24 cellular contexts compared by ENCODE assay signal in genomic region chr2:215565897-215566296, GRCh38.
"Had no signal": no experiment of that assay in that cellular context is flagged by ENCODE, and none has a peak within 500 bp of the region (broad histone marks: within the 10 kb centered on the region; RNA-seq: fewer than 3 reads in every experiment).

No MANE protein-coding gene starts in this region.

- H3K27me3 ChIP-seq: heart right ventricle, pancreas, thyroid gland, upper lobe of right lung had no signal

- H3K36me3 Mint-ChIP-seq: activated naive CD4-positive, alpha-beta T cell treated with anti-CD3 and anti-CD28 coated beads, Interleukin-2, amount 50 U/mL, for 72 hours; memory B cell had no signal

- H3K9me3 Mint-ChIP-seq: activated B cell treated with CpG ODN at 0.5 μM for 24 hours; activated naive CD4-positive, alpha-beta T cell treated with anti-CD3 and anti-CD28 coated beads, Interleukin-2, amount 50 U/mL, for 72 hours; activated T-cell treated with anti-CD3 and anti-CD28 coated beads, Interleukin-2, amount 50 U/mL, for 24 hours; stimulated activated naive CD8-positive, alpha-beta T cell treated with anti-CD3 and anti-CD28 coated beads, Interleukin-15, Interleukin-2, amounts not matched to agents 100 ng/mL and 50 ng/mL, for 24 hours had no signal

- FAIRE-seq: bronchial epithelial cell, pancreas had no signal

- H3K36me3 ChIP-seq: heart right ventricle, pancreas, thyroid gland, upper lobe of right lung had no signal

- H3K9me3 ChIP-seq: heart right ventricle, pancreas, psoas muscle, thyroid gland, upper lobe of right lung had no signal

- H3K4me3 Mint-ChIP-seq: activated B cell treated with CpG ODN at 0.5 μM for 24 hours; activated CD4-positive, alpha-beta T cell treated with anti-CD3 and anti-CD28 coated beads for 36 hours; activated T-cell treated with anti-CD3 and anti-CD28 coated beads, Interleukin-2, amount 50 U/mL, for 24 hours; activated T-helper 17 cell treated with anti-CD3 and anti-CD28 coated beads, Interleukin-2, amount 50 U/mL, for 72 hours; endodermal cell; memory B cell; nephron; stimulated activated naive CD8-positive, alpha-beta T cell treated with anti-CD3 and anti-CD28 coated beads, Interleukin-15, Interleukin-2, amounts not matched to agents 100 ng/mL and 50 ng/mL, for 24 hours; T-helper 17 cell had no signal

- H3K4me1 ChIP-seq: heart right ventricle, pancreas, psoas muscle, thyroid gland, upper lobe of right lung had no signal

- H3K27ac Mint-ChIP-seq: activated B cell treated with CpG ODN at 0.5 μM for 24 hours; activated CD4-positive, alpha-beta T cell treated with anti-CD3 and anti-CD28 coated beads for 36 hours; activated naive CD4-positive, alpha-beta T cell treated with anti-CD3 and anti-CD28 coated beads, Interleukin-2, amount 50 U/mL, for 72 hours; activated T-cell treated with anti-CD3 and anti-CD28 coated beads, Interleukin-2, amount 50 U/mL, for 24 hours; activated T-helper 17 cell treated with anti-CD3 and anti-CD28 coated beads, Interleukin-2, amount 50 U/mL, for 72 hours; endodermal cell; memory B cell; nephron; stimulated activated naive CD8-positive, alpha-beta T cell treated with anti-CD3 and anti-CD28 coated beads, Interleukin-15, Interleukin-2, amounts not matched to agents 100 ng/mL and 50 ng/mL, for 24 hours; T-helper 17 cell had no signal

- ATAC-seq: activated CD4-positive, alpha-beta T cell treated with anti-CD3 and anti-CD28 coated beads for 36 hours; activated naive CD4-positive, alpha-beta T cell treated with anti-CD3 and anti-CD28 coated beads, Interleukin-2, amount 50 U/mL, for 72 hours; activated T-helper 17 cell treated with anti-CD3 and anti-CD28 coated beads, Interleukin-2, amount 50 U/mL, for 72 hours; heart right ventricle; pancreas; psoas muscle; right cardiac atrium; T-helper 17 cell; upper lobe of right lung had no signal

- H3K27ac ChIP-seq: coronary artery, heart right ventricle, pancreas, psoas muscle, thyroid gland, upper lobe of right lung had no signal

- DNase-seq: activated B cell treated with CpG ODN at 0.5 μM for 24 hours; activated CD4-positive, alpha-beta T cell treated with anti-CD3 and anti-CD28 coated beads for 36 hours; activated CD4-positive, alpha-beta T cell treated with anti-CD3 and anti-CD28 coated beads, Interleukin-2, amount 50 U/mL, for 4 hours; activated CD8-positive, alpha-beta memory T cell treated with anti-CD3 and anti-CD28 coated beads for 24 hours; activated CD8-positive, alpha-beta memory T cell treated with anti-CD3 and anti-CD28 coated beads, Interleukin-2, amount 50 U/mL, for 4 hours; activated T-cell treated with anti-CD3 and anti-CD28 coated beads, Interleukin-2, amount 50 U/mL, for 24 hours; endodermal cell; heart right ventricle; pancreas; psoas muscle; right cardiac atrium; stimulated activated CD4-positive, alpha-beta T cell treated with anti-CD3 and anti-CD28 coated beads, Interleukin-12 subunit alpha, Interleukin-12 subunit beta, amount 100 ng/mL, for 4 hours; stimulated activated CD4-positive, alpha-beta T cell treated with anti-CD3 and anti-CD28 coated beads, Interleukin-4, amount 100 ng/mL, for 4 hours; substantia nigra; T-helper 17 cell; thyroid gland; upper lobe of right lung had no signal

- H3K4me3 ChIP-seq: coronary artery, heart right ventricle, pancreas, psoas muscle, thyroid gland, upper lobe of right lung had no signal

- H3K4me1 Mint-ChIP-seq: activated CD4-positive, alpha-beta T cell treated with anti-CD3 and anti-CD28 coated beads for 36 hours; activated T-helper 17 cell treated with anti-CD3 and anti-CD28 coated beads, Interleukin-2, amount 50 U/mL, for 72 hours; nephron; T-helper 17 cell had no signal
